8 cellular contexts compared by ENCODE assay signal in genomic region chr1:151008244-151009205, GRCh38. TPM values are rescaled to one million over a fixed set of nuclear protein-coding genes. Genes with fewer than 3 reads are reported as not detected.
A peak's percentile ranks its signal among the peaks of the same experiment; 100 is the strongest.
DNase-seq lines count a peak whose midpoint lies in the region; ATAC-seq and TF ChIP-seq lines count a peak whose summit lies in the region.

Gene PRUNE1 (plus strand): TSS chr1:151008449. CDS start chr1:151008633, 184 bp downstream.

- H3K27me3 Mint-ChIP-seq in neural progenitor cell (ENCODE audit: insufficient read depth, low read depth) = peaks cover 3% of the 10 kb centered on the region

- H3F3A ChIP-seq in neural progenitor cell (ENCODE audit: low read depth) = peaks cover 25% of the 10 kb centered on the region

- peaks cover 11% of the 10 kb centered on the region for H3K79me2 ChIP-seq in neural progenitor cell (ENCODE audit: low read depth)

- H3K9ac ChIP-seq in neural progenitor cell (peak within 1 kb of the TSS; percentile 38), stomach smooth muscle (ENCODE audit: low read length in 2 of 2) (peak within 1 kb of the TSS; percentile 81 to 93)

- H3K9me3 Mint-ChIP-seq in neural progenitor cell = no peaks in the 10 kb centered on the region

- H3K4me1 ChIP-seq in HAP-1 = peaks cover 22% of the 10 kb centered on the region
- peaks cover 16% of the 10 kb centered on the region for H3K4me1 ChIP-seq in foreskin keratinocyte
- peaks cover 21% of the 10 kb centered on the region for H3K4me1 ChIP-seq in neural progenitor cell
- H3K4me1 ChIP-seq in stomach smooth muscle (ENCODE audit: control insufficient read depth, insufficient read depth, low read length) = peaks cover 40% of the 10 kb centered on the region

- H3K36me3 ChIP-seq in HAP-1 (replicated peaks) = no peaks in the 10 kb centered on the region
- H3K36me3 ChIP-seq in neural progenitor cell = no peaks in the 10 kb centered on the region
- H3K36me3 ChIP-seq in stomach smooth muscle (ENCODE audit: control insufficient read depth in 2 of 2, insufficient read depth in 2 of 2, low read length in 2 of 2) = no peaks in the 10 kb centered on the region

- H2AFZ ChIP-seq in neural progenitor cell (replicated peaks) = peak within 1 kb of the TSS; percentile 97

- H3K36me3 Mint-ChIP-seq in neural progenitor cell = peaks cover 3% of the 10 kb centered on the region

- peak within 1 kb of the TSS; percentile 43 for H3K27ac ChIP-seq in foreskin keratinocyte
- no peak within 1 kb of the TSS for H3K27ac ChIP-seq in neural progenitor cell
- peak within 1 kb of the TSS; percentile 92 for H3K27ac ChIP-seq in stomach smooth muscle (ENCODE audit: low read length)

- H3K27me3 ChIP-seq in HAP-1 (ENCODE audit: low read depth) (no peaks in the 10 kb centered on the region), foreskin keratinocyte (no peaks in the 10 kb centered on the region), neural progenitor cell (no peaks in the 10 kb centered on the region), stomach smooth muscle (ENCODE audit: control insufficient read depth in 1 of 2, insufficient read depth in 2 of 2, low read length in 2 of 2) (no peaks in the 10 kb centered on the region)

- TF ChIP-seq CTCF in foreskin keratinocyte (conservative IDR thresholded peaks at IDR 0.05) = peak; percentile 5
- TF ChIP-seq CTCF in neural progenitor cell (IDR thresholded peaks at IDR 0.05) = no peak

- H3K4me2 ChIP-seq in neural progenitor cell = peak within 1 kb of the TSS; percentile 82

- in situ Hi-C loops in HAP-1 (cut with MboI; ENCODE audit: low sequenced_read_pairs) = no loop called here
- in situ Hi-C loops in SK-MEL-5 (cut with HindIII; ENCODE audit: low pct_unique_long_range_greater_than_20kb, low sequenced_read_pairs) = no loop called here

- H3K27ac Mint-ChIP-seq in neural progenitor cell = peak within 1 kb of the TSS; percentile 100

- peak within 1 kb of the TSS; percentile 97 for H3K4me3 Mint-ChIP-seq in neural progenitor cell

- peak within 1 kb of the TSS; percentile 60 for H3K4me3 ChIP-seq in HAP-1
- H3K4me3 ChIP-seq in neural progenitor cell = peak within 1 kb of the TSS; percentile 76
- H3K4me3 ChIP-seq in stomach smooth muscle (ENCODE audit: low read length in 2 of 2) = peak within 1 kb of the TSS; percentile 86 to 99

- peak; percentile 97 for DNase-seq in Daoy (ENCODE audit: low read depth)
- peak; percentile 92 to 99 for DNase-seq in HAP-1 (ENCODE audit: low spot score in 2 of 2)
- DNase-seq in NAMALWA (ENCODE audit: low spot score) = peak; percentile 98
- peak; percentile 98 for DNase-seq in SK-MEL-5 (ENCODE audit: low read depth, low spot score)
- peak; percentile 83 to 94 (median 88) for DNase-seq in activated naive CD4-positive, alpha-beta T cell (lab: John Stamatoyannopoulos, UW)
- DNase-seq in foreskin keratinocyte = peak; percentile 76 to 87
- DNase-seq in neural progenitor cell (ENCODE audit: low spot score) = peak; percentile 98

- H3K4me1 Mint-ChIP-seq in neural progenitor cell = peaks cover 49% of the 10 kb centered on the region

- H3K9me3 ChIP-seq in HAP-1 (no peaks in the 10 kb centered on the region), neural progenitor cell (ENCODE audit: low read depth) (no peaks in the 10 kb centered on the region), stomach smooth muscle (ENCODE audit: control insufficient read depth in 2 of 2, low read length in 2 of 2) (no peaks in the 10 kb centered on the region)

- H4K20me1 ChIP-seq in neural progenitor cell (ENCODE audit: low read depth) = no peaks in the 10 kb centered on the region

- ATAC-seq in foreskin keratinocyte = peak; percentile 81

RNA-seq across cellular contexts. Expression of gene PRUNE1, which starts in this region (rescaled TPM):
- 17.4 and 21.3 TPM in 2 replicates for total RNA-seq in Daoy (2014; rRNA removed; shearing (Covaris generic))
- 13.9 and 16.2 TPM in 2 replicates for total RNA-seq in SK-MEL-5 (2014; rRNA removed; shearing (Covaris generic))
- polyA plus RNA-seq in SK-MEL-5 (2015; cell fraction: cytosol; rRNA removed) = 25.8 and 30.2 TPM in 2 replicates
- 18.8 and 23.9 TPM in 2 replicates for polyA plus RNA-seq in SK-MEL-5 (2015; cell fraction: nucleus; rRNA removed)
- 11.8 and 12.8 TPM in 2 replicates for total RNA-seq in foreskin keratinocyte
- polyA plus RNA-seq in foreskin keratinocyte = 7.4 and 8.4 TPM in 2 replicates
- 27.0 and 33.0 TPM in 2 replicates for total RNA-seq in neural progenitor cell (ENCODE audit: low replicate concordance)
